8 cellular contexts compared by ENCODE assay signal in the genomic region with DNA sequence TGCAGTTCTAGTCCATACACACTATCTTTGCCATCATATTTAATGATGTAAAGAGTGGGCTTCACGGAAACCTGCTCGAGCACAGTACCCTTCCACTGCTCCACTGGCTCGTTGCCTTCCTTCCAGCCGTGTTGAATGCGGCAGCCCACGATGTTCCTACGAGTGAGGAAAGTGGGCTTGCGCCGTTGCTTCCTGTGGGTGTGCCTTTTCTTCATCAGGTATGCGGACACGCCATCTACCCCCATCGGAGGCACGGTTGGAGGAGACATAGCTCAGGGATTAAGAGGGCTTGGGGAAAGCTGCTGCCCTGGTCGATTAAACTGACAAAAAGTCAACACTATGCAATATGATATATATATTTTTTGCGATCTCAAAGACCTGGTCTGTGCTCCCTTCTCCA. TPM values are rescaled to one million over a fixed set of nuclear protein-coding genes. Genes with fewer than 3 reads are reported as not detected.
DNase-seq lines count a peak whose midpoint lies in the region; ATAC-seq, FAIRE-seq and TF ChIP-seq lines count a peak whose summit lies in the region.

No MANE protein-coding gene starts in this region.

- H3K4me3 ChIP-seq in AG04449 (ENCODE audit: low read depth, low read length) (peak overlapping the region; percentile 70), psoas muscle (peak overlapping the region; percentile 70)

- H3K9me3 ChIP-seq in psoas muscle = no peaks in the 10 kb centered on the region

- H3K4me1 Mint-ChIP-seq in activated naive CD4-positive, alpha-beta T cell treated with anti-CD3 and anti-CD28 coated beads, Interleukin-2, amount 50 U/mL, for 24 hours = peaks cover 32% of the 10 kb centered on the region

- H3K36me3 ChIP-seq in psoas muscle (ENCODE audit: insufficient read depth in 1 of 2, low read depth in 1 of 2) = no peaks in the 10 kb centered on the region

- no peak overlapping the region for H3K27ac Mint-ChIP-seq in activated naive CD4-positive, alpha-beta T cell treated with anti-CD3 and anti-CD28 coated beads, Interleukin-2, amount 50 U/mL, for 24 hours

- no peaks in the 10 kb centered on the region for H3K4me1 ChIP-seq in psoas muscle

- H3K9me3 Mint-ChIP-seq in activated naive CD4-positive, alpha-beta T cell treated with anti-CD3 and anti-CD28 coated beads, Interleukin-2, amount 50 U/mL, for 24 hours = no peaks in the 10 kb centered on the region

- intact Hi-C loops in left cardiac atrium (cut with DNase I) = no loop called here
- intact Hi-C loops in psoas muscle (cut with DNase I) = no loop called here

- no peaks in the 10 kb centered on the region for H3K36me3 Mint-ChIP-seq in activated naive CD4-positive, alpha-beta T cell treated with anti-CD3 and anti-CD28 coated beads, Interleukin-2, amount 50 U/mL, for 24 hours

- TF ChIP-seq CTCF in AG04449 (IDR thresholded peaks at IDR 0.05; ENCODE audit: insufficient read depth, low read length, missing control alignments) = no peak
- no peak for TF ChIP-seq CTCF in psoas muscle (IDR thresholded peaks at IDR 0.05)

- ATAC-seq in GM18502 (IDR thresholded peaks at IDR 0.05; ENCODE audit: poor library complexity, unreplicated experiment) (peak; percentile 41), HG02938 (IDR thresholded peaks at IDR 0.05; ENCODE audit: unreplicated experiment) (peak; percentile 36), left cardiac atrium (peak; percentile 7 to 48), psoas muscle (peak in 2 of 4 donors; percentile 21 to 47)

- no peak for FAIRE-seq in GM19239 (lab: Jason Lieb, UNC)

- no peaks in the 10 kb centered on the region for H3K27me3 Mint-ChIP-seq in activated naive CD4-positive, alpha-beta T cell treated with anti-CD3 and anti-CD28 coated beads, Interleukin-2, amount 50 U/mL, for 24 hours

- H3K4me3 Mint-ChIP-seq in activated naive CD4-positive, alpha-beta T cell treated with anti-CD3 and anti-CD28 coated beads, Interleukin-2, amount 50 U/mL, for 24 hours = peak overlapping the region; percentile 89

- CTCF ChIA-PET in AG04449 (lab: Yijun Ruan, JAX) = no interaction called here

- H3K27me3 ChIP-seq in psoas muscle (ENCODE audit: insufficient read depth in 3 of 3, low read length in 2 of 3) = no peaks in the 10 kb centered on the region

- WGBS in psoas muscle, 3 donors = 0 to 34% (median 0%) methylated on average over 15 of the region's 15 CpGs

- DNase-seq in AG04449 (ENCODE audit: low read depth, low spot score) (no peak), NCI-H345 treated with DMSO at 0.1 percent for 48 hours (lab: John Stamatoyannopoulos, UW; ENCODE audit: unreplicated experiment) (peak; percentile 33), left cardiac atrium (peak; percentile 23), psoas muscle (no peak), GM19239 (ENCODE audit: insufficient read length, low spot score) (no peak)

- POLR2A ChIA-PET in AG04449 (lab: Yijun Ruan, JAX) = interaction anchor here (0.6 kb wide), 1 partner anchor 84 kb away, joined by 3 read pairs; no protein-coding TSS in a partner anchor

- H3K27ac ChIP-seq in psoas muscle = no peak overlapping the region

RNA-seq across cellular contexts. Expression of a gene that starts 0.6 kb away (rescaled TPM):
- total RNA-seq in left cardiac atrium = 1 to 10 TPM; 1.5 to 1.6 TPM
- total RNA-seq in psoas muscle = under 1 TPM; 0.18 to 0.62 (median 0.25) TPM
- under 1 TPM; 0.14 to 0.34 (median 0.30) TPM for polyA plus RNA-seq in psoas muscle

Comparison
In these comparisons a context has a peak if more than half of its experiments do, and no peak if none do; other contexts are left out.
1. DNase-seq: peak in NCI-H345 treated with DMSO at 0.1 percent for 48 hours (single experiment) and left cardiac atrium (single experiment); none in AG04449 (single experiment), psoas muscle (0 of 2) and GM19239 (single experiment).